ENCODE assay signal across 9 cellular contexts in genomic region chr3:53921296-53921695, GRCh38. TPM values are rescaled to one million over a fixed set of nuclear protein-coding genes. Genes with fewer than 3 reads are reported as not detected.
A peak's percentile ranks its signal among the peaks of the same experiment; 100 is the strongest.
DNase-seq lines count a peak whose midpoint lies in the region; ATAC-seq and TF ChIP-seq lines count a peak whose summit lies in the region.
"Had no signal": no experiment of that assay in that cellular context is flagged by ENCODE, and none has a peak within 500 bp of the region (broad histone marks: within the 10 kb centered on the region; RNA-seq: fewer than 3 reads in every experiment).

No MANE protein-coding gene starts in this region.

- WGBS in heart left ventricle, 4 donors: 28 to 52% (median 45%) methylated on average over 1 of the region's 1 CpG
- 6 to 33% methylated on average over 1 of the region's 1 CpG for WGBS in transverse colon (ENCODE audit: low coverage in 1 of 2), 2 donors

- TF ChIP-seq POLR2A in heart left ventricle (IDR thresholded peaks at IDR 0.05) (no peak), transverse colon (IDR thresholded peaks at IDR 0.05) (no peak)

- no peak for TF ChIP-seq EP300 in transverse colon (IDR thresholded peaks at IDR 0.05; ENCODE audit: low read depth)

- H3K4me3 ChIP-seq in heart left ventricle (no peak overlapping the region), epithelial cell of proximal tubule (ENCODE audit: low read depth, low read length) (no peak overlapping the region), transverse colon (no peak overlapping the region)

- no peaks in the 10 kb centered on the region for H3K36me3 ChIP-seq in heart left ventricle
- no peaks in the 10 kb centered on the region for H3K36me3 ChIP-seq in transverse colon

- intact Hi-C loops in heart left ventricle (cut with DNase I): loop anchor here in 1 of 10 donors (5.0 kb wide), 1 partner anchor 244 kb away; no protein-coding TSS in a partner anchor
- intact Hi-C loops in Right ventricle myocardium inferior (cut with DNase I): no loop called here
- intact Hi-C loops in transverse colon (cut with DNase I; ENCODE audit: low total_unique reads): no loop called here

- in situ Hi-C loops in transverse colon (cut with MboI; ENCODE audit: low pct_ligation_motif_present in 1 of 4, low pct_unique_long_range_greater_than_20kb in 1 of 4, low sequenced_read_pairs in 3 of 4): no loop called here

- H3K4me1 ChIP-seq in heart left ventricle (no peaks in the 10 kb centered on the region), transverse colon (no peaks in the 10 kb centered on the region)

- H3K9me3 ChIP-seq in heart left ventricle (peaks cover 0 to 16% (median 0%) of the 10 kb centered on the region in 12 donors), transverse colon (peaks cover 0 to 5% of the 10 kb centered on the region in 2 donors)

- DNase-seq in heart left ventricle (no peak), Right ventricle myocardium inferior (ENCODE audit: missing footprints) (no peak), NCI-H69 (lab: John Stamatoyannopoulos, UW) (peak; percentile 20), epithelial cell of proximal tubule (ENCODE audit: low read depth) (no peak), transverse colon (no peak), GM19240 (ENCODE audit: insufficient read length, low spot score) (no peak), NCI-H2227 treated with DMSO at 0.1 percent for 48 hours (lab: John Stamatoyannopoulos, UW) (no peak)
- DNase-seq: SW 1271 had no signal

- H3K27ac ChIP-seq in heart left ventricle (no peak overlapping the region), transverse colon (no peak overlapping the region)

- TF ChIP-seq CTCF in heart left ventricle (IDR thresholded peaks at IDR 0.05): peak in 11 of 12 donors; percentile 21 to 53 (median 36)
- peak; percentile 65 for TF ChIP-seq CTCF in epithelial cell of proximal tubule (conservative IDR thresholded peaks at IDR 0.05; ENCODE audit: low read depth, low read length)
- TF ChIP-seq CTCF in transverse colon (IDR thresholded peaks at IDR 0.05): peak; percentile 20 to 47 (median 40)

- ATAC-seq in heart left ventricle (no peak), Right ventricle myocardium inferior (no peak), GM21825 (IDR thresholded peaks at IDR 0.05; ENCODE audit: unreplicated experiment) (no peak)

- H3K27me3 ChIP-seq in heart left ventricle: peaks cover 0 to 18% (median 0%) of the 10 kb centered on the region in 9 donors
- H3K27me3 ChIP-seq in transverse colon: peaks cover 18% of the 10 kb centered on the region

RNA-seq across cellular contexts. Expression of gene SELENOK, which starts 29.6 kb away (rescaled TPM):
- total RNA-seq in heart left ventricle (100 to 1,000 TPM in 4 of 9 donors, 10 to 100 TPM in 5; 65.7 to 173 (median 81.5) TPM), Right ventricle myocardium inferior (112 TPM), epithelial cell of proximal tubule (49.9 and 55.7 TPM in 2 replicates), transverse colon (10 to 100 TPM; 14.6 to 77.4 (median 35.6) TPM)
- 100 to 1,000 TPM; 194 to 242 TPM for polyA plus RNA-seq in heart left ventricle

RNA-seq across cellular contexts. Expression of gene ACTR8, which starts 39.3 kb away (rescaled TPM):
- total RNA-seq in heart left ventricle (10 to 100 TPM; 19.3 to 48.2 (median 32.4) TPM), Right ventricle myocardium inferior (33.7 TPM), epithelial cell of proximal tubule (22.9 and 23.2 TPM in 2 replicates), transverse colon (10 to 100 TPM; 23.2 to 31.8 (median 28.7) TPM)
- 10 to 100 TPM; 12.0 to 19.5 TPM for polyA plus RNA-seq in heart left ventricle
